In the genomic region with DNA sequence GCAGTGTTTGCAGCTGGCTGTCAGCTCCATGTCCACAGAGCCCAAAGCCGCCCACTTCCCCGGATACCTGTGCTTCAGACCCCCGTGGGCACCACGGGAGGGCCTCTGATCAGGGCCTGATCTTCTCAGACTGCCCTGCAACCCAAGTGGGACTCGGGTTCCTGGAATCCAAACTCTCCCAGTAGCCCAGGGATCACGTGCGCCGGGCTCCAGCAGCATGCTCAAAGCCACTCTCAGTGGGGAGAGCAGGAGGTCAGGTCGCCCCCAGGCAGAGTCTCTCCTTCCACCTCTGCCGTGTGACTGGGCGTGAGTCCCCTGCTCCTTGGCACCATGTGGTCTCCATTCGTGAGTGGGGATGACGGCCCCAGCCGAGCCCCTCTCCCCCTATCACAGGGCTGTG, we compare ENCODE assay signal across 1 cellular context.
TF ChIP-seq lines count a peak whose summit lies in the region.

No MANE protein-coding gene starts in this region.

TF ChIP-seq in H1, 55 proteins besides CTCF, POLR2A, EP300 and RAD21:
- no peak for TF ChIP-seq GABPA (IDR thresholded peaks at IDR 0.05; ENCODE audit: borderline replicate concordance, insufficient read depth, low read length)
- TF ChIP-seq, protein P1, sequence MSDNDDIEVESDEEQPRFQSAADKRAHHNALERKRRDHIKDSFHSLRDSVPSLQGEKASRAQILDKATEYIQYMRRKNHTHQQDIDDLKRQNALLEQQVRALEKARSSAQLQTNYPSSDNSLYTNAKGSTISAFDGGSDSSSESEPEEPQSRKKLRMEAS (IDR thresholded peaks at IDR 0.05), result peak; percentile 36; the same call in 1 of the 2 replicates
- no peak for TF ChIP-seq CBX5 (IDR thresholded peaks at IDR 0.05; ENCODE audit: low read depth, low read length)
- no peak for TF ChIP-seq PHF8 (conservative IDR thresholded peaks at IDR 0.05; ENCODE audit: low read depth, low read length)
- TF ChIP-seq ZNF274 (IDR thresholded peaks at IDR 0.05; ENCODE audit: borderline replicate concordance, extremely low read depth, low read length), result no peak
- TF ChIP-seq, protein P2, sequence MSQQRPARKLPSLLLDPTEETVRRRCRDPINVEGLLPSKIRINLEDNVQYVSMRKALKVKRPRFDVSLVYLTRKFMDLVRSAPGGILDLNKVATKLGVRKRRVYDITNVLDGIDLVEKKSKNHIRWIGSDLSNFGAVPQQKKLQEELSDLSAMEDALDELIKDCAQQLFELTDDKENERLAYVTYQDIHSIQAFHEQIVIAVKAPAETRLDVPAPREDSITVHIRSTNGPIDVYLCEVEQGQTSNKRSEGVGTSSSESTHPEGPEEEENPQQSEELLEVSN (IDR thresholded peaks at IDR 0.05), result 0 out of 2 replicates have a peak, but pooled peaks have one; percentile 18
- no peak for TF ChIP-seq YY1 (IDR thresholded peaks at IDR 0.05; ENCODE audit: low read depth, low read length)
- TF ChIP-seq CTBP2 (IDR thresholded peaks at IDR 0.05; ENCODE audit: borderline replicate concordance, insufficient read depth, insufficient read length, low read length), result no peak
- no peak for TF ChIP-seq RXRA (IDR thresholded peaks at IDR 0.05; ENCODE audit: insufficient read depth, low read depth, low read length)
- TF ChIP-seq TAF1 (IDR thresholded peaks at IDR 0.05; ENCODE audit: low read depth, low read length), result no peak
